ENCODE assay signal across 19 cellular contexts in the genomic region with DNA sequence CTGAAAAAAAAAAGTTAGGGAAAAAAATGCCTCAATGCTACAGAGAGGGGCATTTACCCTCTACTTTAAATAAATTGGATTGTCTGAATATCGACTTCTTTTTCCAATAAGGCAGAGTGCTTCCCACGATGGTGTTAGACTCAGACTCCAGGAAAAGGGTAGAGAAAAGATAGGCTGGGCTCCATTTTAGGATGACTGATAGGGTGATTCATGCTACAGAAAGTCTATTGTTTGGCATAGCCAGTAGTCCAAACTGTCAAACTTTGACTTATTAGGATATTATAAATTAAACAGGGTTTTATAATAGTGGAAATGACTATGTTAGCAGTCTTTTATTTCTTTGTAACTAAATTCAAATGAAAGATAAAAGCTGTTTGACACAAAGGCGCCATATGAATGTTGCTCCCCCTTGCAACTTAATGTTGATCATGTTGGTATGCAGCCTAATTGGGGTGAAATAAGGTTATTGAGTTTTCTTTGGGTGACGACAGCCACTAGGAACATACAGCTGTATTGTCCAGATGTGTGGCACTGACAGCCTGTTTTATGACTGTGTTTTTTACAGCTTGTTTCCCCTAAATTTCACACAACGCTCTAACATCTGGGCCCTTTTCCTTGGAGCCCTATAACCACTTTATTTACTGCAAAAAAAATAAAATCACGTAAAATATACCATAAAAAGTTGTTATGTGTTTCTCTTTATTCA.
DNase-seq lines count a peak whose midpoint lies in the region; ATAC-seq and TF ChIP-seq lines count a peak whose summit lies in the region.
"Had no signal": no experiment of that assay in that cellular context is flagged by ENCODE, and none has a peak within 500 bp of the region (broad histone marks: within the 10 kb centered on the region; RNA-seq: fewer than 3 reads in every experiment).

No MANE protein-coding gene starts in this region.

- WGBS in neuronal stem cell (ENCODE audit: extremely low coverage in 2 of 2, insufficient read length in 2 of 2, insufficient replicate concordance in 1 of 2), 2 donors, result no CpG with 5 or more reads among the region's 6 CpGs

- H2BK120ac ChIP-seq in neuronal stem cell (ENCODE audit: low read depth, low read length), result no peak overlapping the region

- H3K14ac ChIP-seq in neuronal stem cell (ENCODE audit: low read length), result no peak overlapping the region

- H3K9me3 ChIP-seq in fibroblast of lung (ENCODE audit: control insufficient read depth, insufficient read depth, low read depth, low read length) (no peaks in the 10 kb centered on the region), neuronal stem cell (replicated peaks in 1 of 2; ENCODE audit: control insufficient read depth in 2 of 2, insufficient read depth in 1 of 2, low read depth in 1 of 2, low read length in 2 of 2) (no peaks in the 10 kb centered on the region)

- no peak overlapping the region for H3K4ac ChIP-seq in neuronal stem cell (ENCODE audit: low read length)

- no peak overlapping the region for H4K8ac ChIP-seq in neuronal stem cell (ENCODE audit: low read depth, low read length)

- no peaks in the 10 kb centered on the region for H3K36me3 ChIP-seq in fibroblast of lung (ENCODE audit: control insufficient read depth, insufficient read depth, low read length)
- no peaks in the 10 kb centered on the region for H3K36me3 ChIP-seq in neuronal stem cell (replicated peaks in 1 of 2; ENCODE audit: control insufficient read depth in 2 of 2, insufficient read depth in 2 of 2, low read length in 2 of 2)
- H3K36me3 ChIP-seq: WERI-Rb-1 had no signal

- H3K23ac ChIP-seq in neuronal stem cell (ENCODE audit: low read depth, low read length, poor library complexity), result no peak overlapping the region

- no peak overlapping the region for H2BK12ac ChIP-seq in neuronal stem cell (ENCODE audit: low read length)

- H3K4me2 ChIP-seq in fibroblast of lung (ENCODE audit: extremely low read depth, insufficient read depth, low read length), result no peak overlapping the region
- no peak overlapping the region for H3K4me2 ChIP-seq in neuronal stem cell (ENCODE audit: insufficient read depth, low read length, poor library complexity, severe bottlenecking)

- ATAC-seq in GM21619 (IDR thresholded peaks at IDR 0.05; ENCODE audit: unreplicated experiment) (no peak), GM21737 (IDR thresholded peaks at IDR 0.05; ENCODE audit: unreplicated experiment) (no peak)
- ATAC-seq: left colon; naive thymus-derived CD8-positive, alpha-beta T cell; SK-N-SH treated with all-trans-retinoic acid at 6 μM for 48 hours had no signal

- no peak for TF ChIP-seq CTCF in fibroblast of lung (conservative IDR thresholded peaks at IDR 0.05 in 1 of 2, IDR thresholded peaks at IDR 0.05 in 1 of 2; ENCODE audit: low read depth in 1 of 2, low read length in 2 of 2)

- no peaks in the 10 kb centered on the region for H3K79me1 ChIP-seq in neuronal stem cell (ENCODE audit: low read depth, low read length)

- no peak overlapping the region for H3K18ac ChIP-seq in neuronal stem cell (ENCODE audit: low read length)

- H2AFZ ChIP-seq in fibroblast of lung (ENCODE audit: low read length) (no peak overlapping the region), neuronal stem cell (ENCODE audit: low read length) (peak overlapping the region; percentile 30)

- H3K79me2 ChIP-seq in fibroblast of lung (ENCODE audit: control insufficient read depth, insufficient read depth, low read length), result no peaks in the 10 kb centered on the region

- H3K9ac ChIP-seq in fibroblast of lung (ENCODE audit: insufficient read depth, low read length) (no peak overlapping the region), neuronal stem cell (ENCODE audit: low read depth, low read length, poor library complexity) (no peak overlapping the region)

- H3K27me3 ChIP-seq in fibroblast of lung (ENCODE audit: control insufficient read depth, insufficient read depth, low read length) (no peaks in the 10 kb centered on the region), neuronal stem cell (ENCODE audit: control insufficient read depth in 3 of 3, insufficient read depth in 3 of 3, low read depth in 1 of 3, low read length in 3 of 3) (no peaks in the 10 kb centered on the region)

- no peak overlapping the region for H2AK5ac ChIP-seq in neuronal stem cell (ENCODE audit: low read depth, low read length)

- H2BK15ac ChIP-seq in neuronal stem cell (ENCODE audit: low read length), result no peak overlapping the region

- peak; percentile 38 for DNase-seq in AG20443 (ENCODE audit: low spot score)
- peak; percentile 57 for DNase-seq in NCI-H226
- DNase-seq in fibroblast of lung (ENCODE audit: low read depth in 2 of 2), result peak; percentile 45 to 64
- DNase-seq in neuronal stem cell (ENCODE audit: low spot score), result no peak
- DNase-seq in activated gamma-delta T cell treated with Interleukin-2 at 50 U/mL for 16 hours, result no peak
- no peak for DNase-seq in GDM1 (lab: John Stamatoyannopoulos, UW)
- DNase-seq: activated CD8-positive, alpha-beta memory T cell treated with anti-CD3 and anti-CD28 coated beads, Interleukin-2, amount 50 U/mL, for 4 hours; activated naive CD8-positive, alpha-beta T cell treated with anti-CD3 and anti-CD28 coated beads for 36 hours; erythroblast; glutamatergic neuron; left colon; naive thymus-derived CD8-positive, alpha-beta T cell; NCI-H1417 treated with DMSO at 0.1 percent for 48 hours; NCI-H524 treated with DMSO at 0.1 percent for 48 hours; RPMI8226; WERI-Rb-1 had no signal

- H3K4me1 ChIP-seq in fibroblast of lung (ENCODE audit: control insufficient read depth, extremely low read depth, insufficient read depth, low read length) (peaks cover 2% of the 10 kb centered on the region), neuronal stem cell (ENCODE audit: control insufficient read depth in 2 of 2, insufficient read depth in 1 of 2, low read depth in 1 of 2, low read length in 2 of 2) (peaks cover 8 to 28% of the 10 kb centered on the region in 2 donors)

- no peak overlapping the region for H4K91ac ChIP-seq in neuronal stem cell (ENCODE audit: low read depth, low read length, poor library complexity)

- H3K27ac ChIP-seq in fibroblast of lung (ENCODE audit: insufficient read depth, low read length) (no peak overlapping the region), neuronal stem cell (replicated peaks; ENCODE audit: low read length) (no peak overlapping the region)
- H3K27ac ChIP-seq: WERI-Rb-1 had no signal

- H3K4me3 ChIP-seq in fibroblast of lung (replicated peaks in 1 of 4; ENCODE audit: control extremely low read depth in 1 of 4, insufficient read depth in 1 of 4, low read depth in 3 of 4, low read length in 4 of 4) (no peak overlapping the region), neuronal stem cell (ENCODE audit: low read length in 2 of 2) (no peak overlapping the region)

- no peaks in the 10 kb centered on the region for H4K20me1 ChIP-seq in fibroblast of lung (ENCODE audit: control insufficient read depth, extremely low read depth, insufficient read depth, low read length)

- no peak overlapping the region for H2BK5ac ChIP-seq in neuronal stem cell (ENCODE audit: low read length)

Comparison
In these comparisons a context has a peak if more than half of its experiments do, and no peak if none do; other contexts are left out.
1. DNase-seq: peak in AG20443 (single experiment), NCI-H226 (single experiment) and fibroblast of lung (2 of 2); none in neuronal stem cell (single experiment), activated gamma-delta T cell treated with Interleukin-2 at 50 U/mL for 16 hours (single experiment) and GDM1 (single experiment).